In the genomic region with DNA sequence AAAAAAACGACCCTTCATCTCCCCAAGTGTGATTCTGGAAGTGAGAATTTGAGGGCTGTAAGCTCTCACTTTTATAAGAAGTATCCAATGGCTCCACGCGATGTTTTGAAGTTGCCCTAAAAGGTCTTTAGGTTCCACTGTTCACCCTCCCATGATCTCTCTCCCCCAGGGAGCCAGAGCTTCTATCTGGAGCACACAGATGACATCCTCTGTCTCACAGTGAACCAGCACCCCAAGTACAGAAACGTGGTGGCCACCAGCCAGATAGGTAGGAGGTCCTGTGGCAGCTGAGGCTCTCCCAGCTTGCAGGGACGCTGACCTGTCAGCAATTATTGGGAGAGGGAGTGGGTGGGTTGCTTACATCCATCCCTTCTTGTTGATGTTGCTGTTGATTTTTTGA, we compare ENCODE assay signal across 1 cellular context.
A peak's percentile ranks its signal among the peaks of the same experiment; 100 is the strongest.
TF ChIP-seq lines count a peak whose summit lies in the region.

No MANE protein-coding gene starts in this region.

TF ChIP-seq in K562, 482 proteins besides CTCF, POLR2A, EP300 and RAD21 (continued from another document and continues in another):
- TF ChIP-seq, protein P1, sequence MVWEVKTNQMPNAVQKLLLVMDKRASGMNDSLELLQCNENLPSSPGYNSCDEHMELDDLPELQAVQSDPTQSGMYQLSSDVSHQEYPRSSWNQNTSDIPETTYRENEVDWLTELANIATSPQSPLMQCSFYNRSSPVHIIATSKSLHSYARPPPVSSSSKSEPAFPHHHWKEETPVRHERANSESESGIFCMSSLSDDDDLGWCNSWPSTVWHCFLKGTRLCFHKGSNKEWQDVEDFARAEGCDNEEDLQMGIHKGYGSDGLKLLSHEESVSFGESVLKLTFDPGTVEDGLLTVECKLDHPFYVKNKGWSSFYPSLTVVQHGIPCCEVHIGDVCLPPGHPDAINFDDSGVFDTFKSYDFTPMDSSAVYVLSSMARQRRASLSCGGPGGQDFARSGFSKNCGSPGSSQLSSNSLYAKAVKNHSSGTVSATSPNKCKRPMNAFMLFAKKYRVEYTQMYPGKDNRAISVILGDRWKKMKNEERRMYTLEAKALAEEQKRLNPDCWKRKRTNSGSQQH (CRISPR knock-in tag; IDR thresholded peaks at IDR 0.05) = no peak
- TF ChIP-seq ARID2 (IDR thresholded peaks at IDR 0.05) = no peak
- no peak for TF ChIP-seq MTA2 (IDR thresholded peaks at IDR 0.05; ENCODE audit: low read depth)
- TF ChIP-seq SIX5 (IDR thresholded peaks at IDR 0.05; ENCODE audit: borderline replicate concordance in 1 of 2, insufficient read depth in 1 of 2, low read depth in 1 of 2, low read length in 2 of 2) = no peak
- no peak for TF ChIP-seq HNRNPUL1 (IDR thresholded peaks at IDR 0.05; ENCODE audit: low read length)
- TF ChIP-seq MEF2D (tag; conservative IDR thresholded peaks at IDR 0.05; ENCODE audit: low read depth) = no peak
- no peak for TF ChIP-seq ZNF224 (CRISPR knock-in tag; IDR thresholded peaks at IDR 0.05)
- no peak for TF ChIP-seq RBFOX2 (IDR thresholded peaks at IDR 0.05; ENCODE audit: low read depth, low read length)
- TF ChIP-seq FUS (optimal IDR thresholded peaks at IDR 0.05; ENCODE audit: low read depth, low read length) = no peak
- TF ChIP-seq KDM5B (IDR thresholded peaks at IDR 0.05; ENCODE audit: insufficient replicate concordance, low read depth, low read length) = no peak
- peak; percentile 52 for TF ChIP-seq CBFA2T2 (conservative IDR thresholded peaks at IDR 0.05)
- TF ChIP-seq, protein P2, sequence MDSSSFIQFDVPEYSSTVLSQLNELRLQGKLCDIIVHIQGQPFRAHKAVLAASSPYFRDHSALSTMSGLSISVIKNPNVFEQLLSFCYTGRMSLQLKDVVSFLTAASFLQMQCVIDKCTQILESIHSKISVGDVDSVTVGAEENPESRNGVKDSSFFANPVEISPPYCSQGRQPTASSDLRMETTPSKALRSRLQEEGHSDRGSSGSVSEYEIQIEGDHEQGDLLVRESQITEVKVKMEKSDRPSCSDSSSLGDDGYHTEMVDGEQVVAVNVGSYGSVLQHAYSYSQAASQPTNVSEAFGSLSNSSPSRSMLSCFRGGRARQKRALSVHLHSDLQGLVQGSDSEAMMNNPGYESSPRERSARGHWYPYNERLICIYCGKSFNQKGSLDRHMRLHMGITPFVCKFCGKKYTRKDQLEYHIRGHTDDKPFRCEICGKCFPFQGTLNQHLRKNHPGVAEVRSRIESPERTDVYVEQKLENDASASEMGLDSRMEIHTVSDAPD (CRISPR knock-in tag; IDR thresholded peaks at IDR 0.05) = no peak
- TF ChIP-seq XRCC3 (IDR thresholded peaks at IDR 0.05) = no peak
- TF ChIP-seq DPF2 (IDR thresholded peaks at IDR 0.05) = 0 out of 2 replicates have a peak, but pooled peaks have one; percentile 43
- TF ChIP-seq, protein P3, sequence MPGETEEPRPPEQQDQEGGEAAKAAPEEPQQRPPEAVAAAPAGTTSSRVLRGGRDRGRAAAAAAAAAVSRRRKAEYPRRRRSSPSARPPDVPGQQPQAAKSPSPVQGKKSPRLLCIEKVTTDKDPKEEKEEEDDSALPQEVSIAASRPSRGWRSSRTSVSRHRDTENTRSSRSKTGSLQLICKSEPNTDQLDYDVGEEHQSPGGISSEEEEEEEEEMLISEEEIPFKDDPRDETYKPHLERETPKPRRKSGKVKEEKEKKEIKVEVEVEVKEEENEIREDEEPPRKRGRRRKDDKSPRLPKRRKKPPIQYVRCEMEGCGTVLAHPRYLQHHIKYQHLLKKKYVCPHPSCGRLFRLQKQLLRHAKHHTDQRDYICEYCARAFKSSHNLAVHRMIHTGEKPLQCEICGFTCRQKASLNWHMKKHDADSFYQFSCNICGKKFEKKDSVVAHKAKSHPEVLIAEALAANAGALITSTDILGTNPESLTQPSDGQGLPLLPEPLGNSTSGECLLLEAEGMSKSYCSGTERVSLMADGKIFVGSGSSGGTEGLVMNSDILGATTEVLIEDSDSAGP (CRISPR knock-in tag; IDR thresholded peaks at IDR 0.05) = no peak
- TF ChIP-seq, protein P4, sequence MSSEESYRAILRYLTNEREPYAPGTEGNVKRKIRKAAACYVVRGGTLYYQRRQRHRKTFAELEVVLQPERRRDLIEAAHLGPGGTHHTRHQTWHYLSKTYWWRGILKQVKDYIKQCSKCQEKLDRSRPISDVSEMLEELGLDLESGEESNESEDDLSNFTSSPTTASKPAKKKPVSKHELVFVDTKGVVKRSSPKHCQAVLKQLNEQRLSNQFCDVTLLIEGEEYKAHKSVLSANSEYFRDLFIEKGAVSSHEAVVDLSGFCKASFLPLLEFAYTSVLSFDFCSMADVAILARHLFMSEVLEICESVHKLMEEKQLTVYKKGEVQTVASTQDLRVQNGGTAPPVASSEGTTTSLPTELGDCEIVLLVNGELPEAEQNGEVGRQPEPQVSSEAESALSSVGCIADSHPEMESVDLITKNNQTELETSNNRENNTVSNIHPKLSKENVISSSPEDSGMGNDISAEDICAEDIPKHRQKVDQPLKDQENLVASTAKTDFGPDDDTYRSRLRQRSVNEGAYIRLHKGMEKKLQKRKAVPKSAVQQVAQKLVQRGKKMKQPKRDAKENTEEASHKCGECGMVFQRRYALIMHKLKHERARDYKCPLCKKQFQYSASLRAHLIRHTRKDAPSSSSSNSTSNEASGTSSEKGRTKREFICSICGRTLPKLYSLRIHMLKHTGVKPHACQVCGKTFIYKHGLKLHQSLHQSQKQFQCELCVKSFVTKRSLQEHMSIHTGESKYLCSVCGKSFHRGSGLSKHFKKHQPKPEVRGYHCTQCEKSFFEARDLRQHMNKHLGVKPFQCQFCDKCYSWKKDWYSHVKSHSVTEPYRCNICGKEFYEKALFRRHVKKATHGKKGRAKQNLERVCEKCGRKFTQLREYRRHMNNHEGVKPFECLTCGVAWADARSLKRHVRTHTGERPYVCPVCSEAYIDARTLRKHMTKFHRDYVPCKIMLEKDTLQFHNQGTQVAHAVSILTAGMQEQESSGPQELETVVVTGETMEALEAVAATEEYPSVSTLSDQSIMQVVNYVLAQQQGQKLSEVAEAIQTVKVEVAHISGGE (CRISPR knock-in tag; IDR thresholded peaks at IDR 0.05) = no peak
- TF ChIP-seq NFIC (IDR thresholded peaks at IDR 0.05) = peak; percentile 55
- TF ChIP-seq ZNF124 (CRISPR knock-in tag; IDR thresholded peaks at IDR 0.05) = no peak
- no peak for TF ChIP-seq MTA3 (IDR thresholded peaks at IDR 0.05; ENCODE audit: borderline replicate concordance)
- TF ChIP-seq, protein P5, sequence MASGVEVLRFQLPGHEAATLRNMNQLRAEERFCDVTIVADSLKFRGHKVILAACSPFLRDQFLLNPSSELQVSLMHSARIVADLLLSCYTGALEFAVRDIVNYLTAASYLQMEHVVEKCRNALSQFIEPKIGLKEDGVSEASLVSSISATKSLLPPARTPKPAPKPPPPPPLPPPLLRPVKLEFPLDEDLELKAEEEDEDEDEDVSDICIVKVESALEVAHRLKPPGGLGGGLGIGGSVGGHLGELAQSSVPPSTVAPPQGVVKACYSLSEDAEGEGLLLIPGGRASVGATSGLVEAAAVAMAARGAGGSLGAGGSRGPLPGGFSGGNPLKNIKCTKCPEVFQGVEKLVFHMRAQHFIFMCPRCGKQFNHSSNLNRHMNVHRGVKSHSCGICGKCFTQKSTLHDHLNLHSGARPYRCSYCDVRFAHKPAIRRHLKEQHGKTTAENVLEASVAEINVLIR (CRISPR knock-in tag; IDR thresholded peaks at IDR 0.05) = no peak
- TF ChIP-seq ZNF707 (CRISPR knock-in tag; conservative IDR thresholded peaks at IDR 0.05) = no peak
- peak; percentile 74 for TF ChIP-seq CBFA2T3 (IDR thresholded peaks at IDR 0.05)
- no peak for TF ChIP-seq ESRRA (IDR thresholded peaks at IDR 0.05; ENCODE audit: borderline replicate concordance, low read depth)
- TF ChIP-seq, protein P6, sequence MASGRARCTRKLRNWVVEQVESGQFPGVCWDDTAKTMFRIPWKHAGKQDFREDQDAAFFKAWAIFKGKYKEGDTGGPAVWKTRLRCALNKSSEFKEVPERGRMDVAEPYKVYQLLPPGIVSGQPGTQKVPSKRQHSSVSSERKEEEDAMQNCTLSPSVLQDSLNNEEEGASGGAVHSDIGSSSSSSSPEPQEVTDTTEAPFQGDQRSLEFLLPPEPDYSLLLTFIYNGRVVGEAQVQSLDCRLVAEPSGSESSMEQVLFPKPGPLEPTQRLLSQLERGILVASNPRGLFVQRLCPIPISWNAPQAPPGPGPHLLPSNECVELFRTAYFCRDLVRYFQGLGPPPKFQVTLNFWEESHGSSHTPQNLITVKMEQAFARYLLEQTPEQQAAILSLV (tag; IDR thresholded peaks at IDR 0.05) = no peak
- TF ChIP-seq ZNF197 (CRISPR knock-in tag; IDR thresholded peaks at IDR 0.05; ENCODE audit: low read depth) = no peak
- TF ChIP-seq, protein P7, sequence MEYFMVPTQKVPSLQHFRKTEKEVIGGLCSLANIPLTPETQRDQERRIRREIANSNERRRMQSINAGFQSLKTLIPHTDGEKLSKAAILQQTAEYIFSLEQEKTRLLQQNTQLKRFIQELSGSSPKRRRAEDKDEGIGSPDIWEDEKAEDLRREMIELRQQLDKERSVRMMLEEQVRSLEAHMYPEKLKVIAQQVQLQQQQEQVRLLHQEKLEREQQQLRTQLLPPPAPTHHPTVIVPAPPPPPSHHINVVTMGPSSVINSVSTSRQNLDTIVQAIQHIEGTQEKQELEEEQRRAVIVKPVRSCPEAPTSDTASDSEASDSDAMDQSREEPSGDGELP (CRISPR knock-in tag; IDR thresholded peaks at IDR 0.05; ENCODE audit: borderline replicate concordance) = 0 out of 2 replicates have a peak, but pooled peaks have one; percentile 16
- no peak for TF ChIP-seq BRF1 (IDR thresholded peaks at IDR 0.05; ENCODE audit: borderline replicate concordance, extremely low read depth, insufficient read length)
- peak; percentile 22; the same call in 1 of the 2 replicates for TF ChIP-seq POLR2AphosphoS5 (IDR thresholded peaks at IDR 0.05; ENCODE audit: control insufficient read depth, insufficient read depth, low read depth, low read length)
- TF ChIP-seq ARID1B (IDR thresholded peaks at IDR 0.05) = peak; percentile 55
- TF ChIP-seq MED1 (CRISPR knock-in tag; IDR thresholded peaks at IDR 0.05; ENCODE audit: borderline replicate concordance) = no peak
- no peak for TF ChIP-seq CAMTA2 (CRISPR knock-in tag; conservative IDR thresholded peaks at IDR 0.05)
- TF ChIP-seq FOXM1 (IDR thresholded peaks at IDR 0.05; ENCODE audit: low read depth) = no peak
- no peak for TF ChIP-seq FOXM1 (CRISPR knock-in tag; IDR thresholded peaks at IDR 0.05; ENCODE audit: low read depth)
- TF ChIP-seq ZNF785 (CRISPR knock-in tag; IDR thresholded peaks at IDR 0.05) = no peak
- no peak for TF ChIP-seq CBX1 (IDR thresholded peaks at IDR 0.05; ENCODE audit: low read depth)
- peak; percentile 61; the same call in 1 of the 2 replicates for TF ChIP-seq TAL1 (IDR thresholded peaks at IDR 0.05)
- no peak for TF ChIP-seq BDP1 (IDR thresholded peaks at IDR 0.05; ENCODE audit: insufficient read depth, insufficient read length)
- TF ChIP-seq OTX1 (CRISPR knock-in tag; IDR thresholded peaks at IDR 0.05) = no peak
- TF ChIP-seq, protein P8, sequence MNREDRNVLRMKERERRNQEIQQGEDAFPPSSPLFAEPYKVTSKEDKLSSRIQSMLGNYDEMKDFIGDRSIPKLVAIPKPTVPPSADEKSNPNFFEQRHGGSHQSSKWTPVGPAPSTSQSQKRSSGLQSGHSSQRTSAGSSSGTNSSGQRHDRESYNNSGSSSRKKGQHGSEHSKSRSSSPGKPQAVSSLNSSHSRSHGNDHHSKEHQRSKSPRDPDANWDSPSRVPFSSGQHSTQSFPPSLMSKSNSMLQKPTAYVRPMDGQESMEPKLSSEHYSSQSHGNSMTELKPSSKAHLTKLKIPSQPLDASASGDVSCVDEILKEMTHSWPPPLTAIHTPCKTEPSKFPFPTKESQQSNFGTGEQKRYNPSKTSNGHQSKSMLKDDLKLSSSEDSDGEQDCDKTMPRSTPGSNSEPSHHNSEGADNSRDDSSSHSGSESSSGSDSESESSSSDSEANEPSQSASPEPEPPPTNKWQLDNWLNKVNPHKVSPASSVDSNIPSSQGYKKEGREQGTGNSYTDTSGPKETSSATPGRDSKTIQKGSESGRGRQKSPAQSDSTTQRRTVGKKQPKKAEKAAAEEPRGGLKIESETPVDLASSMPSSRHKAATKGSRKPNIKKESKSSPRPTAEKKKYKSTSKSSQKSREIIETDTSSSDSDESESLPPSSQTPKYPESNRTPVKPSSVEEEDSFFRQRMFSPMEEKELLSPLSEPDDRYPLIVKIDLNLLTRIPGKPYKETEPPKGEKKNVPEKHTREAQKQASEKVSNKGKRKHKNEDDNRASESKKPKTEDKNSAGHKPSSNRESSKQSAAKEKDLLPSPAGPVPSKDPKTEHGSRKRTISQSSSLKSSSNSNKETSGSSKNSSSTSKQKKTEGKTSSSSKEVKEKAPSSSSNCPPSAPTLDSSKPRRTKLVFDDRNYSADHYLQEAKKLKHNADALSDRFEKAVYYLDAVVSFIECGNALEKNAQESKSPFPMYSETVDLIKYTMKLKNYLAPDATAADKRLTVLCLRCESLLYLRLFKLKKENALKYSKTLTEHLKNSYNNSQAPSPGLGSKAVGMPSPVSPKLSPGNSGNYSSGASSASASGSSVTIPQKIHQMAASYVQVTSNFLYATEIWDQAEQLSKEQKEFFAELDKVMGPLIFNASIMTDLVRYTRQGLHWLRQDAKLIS (CRISPR knock-in tag; IDR thresholded peaks at IDR 0.05) = no peak
- TF ChIP-seq TCF3 (CRISPR knock-in tag; IDR thresholded peaks at IDR 0.05) = peak; percentile 67
- no peak for TF ChIP-seq PHF8 (IDR thresholded peaks at IDR 0.05; ENCODE audit: borderline replicate concordance, low read length)
- TF ChIP-seq NR2F6 (CRISPR knock-in tag; IDR thresholded peaks at IDR 0.05) = no peak
- peak; percentile 48; the same call in 1 of the 2 replicates for TF ChIP-seq NCOR1 (IDR thresholded peaks at IDR 0.05)
- TF ChIP-seq, protein P9, sequence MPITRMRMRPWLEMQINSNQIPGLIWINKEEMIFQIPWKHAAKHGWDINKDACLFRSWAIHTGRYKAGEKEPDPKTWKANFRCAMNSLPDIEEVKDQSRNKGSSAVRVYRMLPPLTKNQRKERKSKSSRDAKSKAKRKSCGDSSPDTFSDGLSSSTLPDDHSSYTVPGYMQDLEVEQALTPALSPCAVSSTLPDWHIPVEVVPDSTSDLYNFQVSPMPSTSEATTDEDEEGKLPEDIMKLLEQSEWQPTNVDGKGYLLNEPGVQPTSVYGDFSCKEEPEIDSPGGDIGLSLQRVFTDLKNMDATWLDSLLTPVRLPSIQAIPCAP (CRISPR knock-in tag; IDR thresholded peaks at IDR 0.05; ENCODE audit: borderline replicate concordance) = no peak
- no peak for TF ChIP-seq ZNF217 (CRISPR knock-in tag; IDR thresholded peaks at IDR 0.05)
- TF ChIP-seq, protein P10, sequence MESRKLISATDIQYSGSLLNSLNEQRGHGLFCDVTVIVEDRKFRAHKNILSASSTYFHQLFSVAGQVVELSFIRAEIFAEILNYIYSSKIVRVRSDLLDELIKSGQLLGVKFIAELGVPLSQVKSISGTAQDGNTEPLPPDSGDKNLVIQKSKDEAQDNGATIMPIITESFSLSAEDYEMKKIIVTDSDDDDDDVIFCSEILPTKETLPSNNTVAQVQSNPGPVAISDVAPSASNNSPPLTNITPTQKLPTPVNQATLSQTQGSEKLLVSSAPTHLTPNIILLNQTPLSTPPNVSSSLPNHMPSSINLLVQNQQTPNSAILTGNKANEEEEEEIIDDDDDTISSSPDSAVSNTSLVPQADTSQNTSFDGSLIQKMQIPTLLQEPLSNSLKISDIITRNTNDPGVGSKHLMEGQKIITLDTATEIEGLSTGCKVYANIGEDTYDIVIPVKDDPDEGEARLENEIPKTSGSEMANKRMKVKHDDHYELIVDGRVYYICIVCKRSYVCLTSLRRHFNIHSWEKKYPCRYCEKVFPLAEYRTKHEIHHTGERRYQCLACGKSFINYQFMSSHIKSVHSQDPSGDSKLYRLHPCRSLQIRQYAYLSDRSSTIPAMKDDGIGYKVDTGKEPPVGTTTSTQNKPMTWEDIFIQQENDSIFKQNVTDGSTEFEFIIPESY (CRISPR knock-in tag; IDR thresholded peaks at IDR 0.05) = no peak
- TF ChIP-seq EGR1 (conservative IDR thresholded peaks at IDR 0.05) = 0 out of 2 replicates have a peak, but pooled peaks have one; percentile 25
- no peak for TF ChIP-seq MBD2 (IDR thresholded peaks at IDR 0.05; ENCODE audit: borderline replicate concordance, low read depth)
- no peak for TF ChIP-seq HLTF (IDR thresholded peaks at IDR 0.05)
- no peak for TF ChIP-seq HOXB6 (CRISPR knock-in tag; IDR thresholded peaks at IDR 0.05; ENCODE audit: borderline replicate concordance)
